ENCODE assay signal across 15 cellular contexts in genomic region chr1:183896466-183897026, GRCh38.
DNase-seq lines count a peak whose midpoint lies in the region; ATAC-seq and TF ChIP-seq lines count a peak whose summit lies in the region.
"Had no signal": no experiment of that assay in that cellular context is flagged by ENCODE, and none has a peak within 500 bp of the region (broad histone marks: within the 10 kb centered on the region; RNA-seq: fewer than 3 reads in every experiment).

No MANE protein-coding gene starts in this region.

- ATAC-seq in sciatic nerve (peak; percentile 53), GM19035 (IDR thresholded peaks at IDR 0.05; ENCODE audit: unreplicated experiment) (no peak)

- no peak overlapping the region for H3K4me3 Mint-ChIP-seq in activated T-helper 2 cell treated with anti-CD3 and anti-CD28 coated beads, Interferon-gamma antibody, Interleukin-2, Interleukin-4, amounts not matched to agents 10 μg/mL and 5 μg/mL and 100 μg/mL, durations not matched to agents 14 hours and 24 hours and 36 hours (ENCODE audit: low read depth)
- H3K4me3 Mint-ChIP-seq: activated naive CD8-positive, alpha-beta T cell; stimulated activated naive CD8-positive, alpha-beta T cell treated with anti-CD3 and anti-CD28 coated beads, Interleukin-15, Interleukin-2, amounts not matched to agents 100 ng/mL and 50 ng/mL, for 24 hours had no signal

- peaks cover 16% of the 10 kb centered on the region for H3K4me1 Mint-ChIP-seq in activated T-helper 2 cell treated with anti-CD3 and anti-CD28 coated beads, Interferon-gamma antibody, Interleukin-2, Interleukin-4, amounts not matched to agents 10 μg/mL and 5 μg/mL and 100 μg/mL, durations not matched to agents 14 hours and 24 hours and 36 hours (ENCODE audit: low read depth)

- H3K9me3 Mint-ChIP-seq in activated T-helper 2 cell treated with anti-CD3 and anti-CD28 coated beads, Interferon-gamma antibody, Interleukin-2, Interleukin-4, amounts not matched to agents 10 μg/mL and 5 μg/mL and 100 μg/mL, durations not matched to agents 14 hours and 24 hours and 36 hours: no peaks in the 10 kb centered on the region
- H3K9me3 Mint-ChIP-seq: naive B cell; stimulated activated naive CD8-positive, alpha-beta T cell treated with anti-CD3 and anti-CD28 coated beads, Interleukin-15, Interleukin-2, amounts not matched to agents 100 ng/mL and 50 ng/mL, for 24 hours had no signal

- intact Hi-C loops in activated T-helper 2 cell treated with anti-CD3 and anti-CD28 coated beads, Interferon-gamma antibody, Interleukin-2, Interleukin-4, amounts not matched to agents 10 μg/mL and 5 μg/mL and 100 μg/mL, durations not matched to agents 14 hours and 24 hours and 36 hours (cut with micrococcal nuclease): loop anchor here (1.0 to 5.0 kb wide), 2 partner anchors 20 to 54 kb away; no protein-coding TSS in a partner anchor
- intact Hi-C loops in sciatic nerve (cut with DNase I): no loop called here

- H3K27ac Mint-ChIP-seq in activated T-helper 2 cell treated with anti-CD3 and anti-CD28 coated beads, Interferon-gamma antibody, Interleukin-2, Interleukin-4, amounts not matched to agents 10 μg/mL and 5 μg/mL and 100 μg/mL, durations not matched to agents 14 hours and 24 hours and 36 hours: peak overlapping the region; percentile 40
- H3K27ac Mint-ChIP-seq: activated naive CD8-positive, alpha-beta T cell; stimulated activated naive CD8-positive, alpha-beta T cell treated with anti-CD3 and anti-CD28 coated beads, Interleukin-15, Interleukin-2, amounts not matched to agents 100 ng/mL and 50 ng/mL, for 24 hours had no signal

- H3K27me3 Mint-ChIP-seq in activated T-helper 2 cell treated with anti-CD3 and anti-CD28 coated beads, Interferon-gamma antibody, Interleukin-2, Interleukin-4, amounts not matched to agents 10 μg/mL and 5 μg/mL and 100 μg/mL, durations not matched to agents 14 hours and 24 hours and 36 hours (ENCODE audit: low read depth): no peaks in the 10 kb centered on the region
- H3K27me3 Mint-ChIP-seq: activated naive CD8-positive, alpha-beta T cell; naive B cell; stimulated activated naive CD8-positive, alpha-beta T cell treated with anti-CD3 and anti-CD28 coated beads, Interleukin-15, Interleukin-2, amounts not matched to agents 100 ng/mL and 50 ng/mL, for 24 hours had no signal

- H3K4me3 ChIP-seq in GM12865 (ENCODE audit: low read depth, low read length): no peak overlapping the region; the same call in 1 of the 2 replicates
- H3K4me3 ChIP-seq: Peyer's patch had no signal

- peak; percentile 46 for DNase-seq in GM12865 (ENCODE audit: low read depth)
- DNase-seq in LHCN-M2 (ENCODE audit: low read depth): peak; percentile 64
- DNase-seq in activated T-helper 2 cell treated with anti-CD3 and anti-CD28 coated beads, Interferon-gamma antibody, Interleukin-2, Interleukin-4, amounts not matched to agents 10 μg/mL and 5 μg/mL and 100 μg/mL, durations not matched to agents 14 hours and 24 hours and 36 hours (ENCODE audit: low spot score): no peak
- no peak for DNase-seq in sciatic nerve (ENCODE audit: low spot score)
- DNase-seq in kidney glomerular epithelial cell (lab: John Stamatoyannopoulos, UW): no peak
- no peak for DNase-seq in HK-2 (ENCODE audit: unreplicated experiment)
- DNase-seq in DMS53 (lab: John Stamatoyannopoulos, UW): no peak
- DNase-seq: activated CD4-positive, CD25-positive, alpha-beta regulatory T cell treated with anti-CD3 and anti-CD28 coated beads, Interleukin-2, amount 50 U/mL, for 72 hours; GOT3; naive B cell; NCI-H146; Peyer's patch had no signal

- no peak for TF ChIP-seq CTCF in GM12865 (IDR thresholded peaks at IDR 0.05; ENCODE audit: insufficient read depth, low read depth, low read length, missing control alignments)

- H3K36me3 Mint-ChIP-seq in activated T-helper 2 cell treated with anti-CD3 and anti-CD28 coated beads, Interferon-gamma antibody, Interleukin-2, Interleukin-4, amounts not matched to agents 10 μg/mL and 5 μg/mL and 100 μg/mL, durations not matched to agents 14 hours and 24 hours and 36 hours (ENCODE audit: low read depth): no peaks in the 10 kb centered on the region
- H3K36me3 Mint-ChIP-seq: naive B cell had no signal

Comparison
In these comparisons a context has a peak if more than half of its experiments do, and no peak if none do; other contexts are left out.
1. DNase-seq: peak in GM12865 (single experiment) and LHCN-M2 (single experiment); none in activated T-helper 2 cell treated with anti-CD3 and anti-CD28 coated beads, Interferon-gamma antibody, Interleukin-2, Interleukin-4, amounts not matched to agents 10 μg/mL and 5 μg/mL and 100 μg/mL, durations not matched to agents 14 hours and 24 hours and 36 hours (single experiment), sciatic nerve (single experiment), kidney glomerular epithelial cell (single experiment), HK-2 (single experiment) and DMS53 (single experiment).